ENCODE assay signal across 11 cellular contexts in genomic region chr12:131736807-131737484, GRCh38. TPM values are rescaled to one million over a fixed set of nuclear protein-coding genes. Genes with fewer than 3 reads are reported as not detected.
A peak's percentile ranks its signal among the peaks of the same experiment; 100 is the strongest.
DNase-seq lines count a peak whose midpoint lies in the region; ATAC-seq and TF ChIP-seq lines count a peak whose summit lies in the region.
"Had no signal": no experiment of that assay in that cellular context is flagged by ENCODE, and none has a peak within 500 bp of the region (broad histone marks: within the 10 kb centered on the region; RNA-seq: fewer than 3 reads in every experiment).

No MANE protein-coding gene starts in this region.

- H3K36me3 ChIP-seq in Panc1 (ENCODE audit: control insufficient read depth, insufficient read depth, low read length): peaks cover 10% of the 10 kb centered on the region

- no peak for TF ChIP-seq CTCF in Panc1 (IDR thresholded peaks at IDR 0.05)

- no peak overlapping the region for H3K4me3 Mint-ChIP-seq in activated CD4-positive, alpha-beta memory T cell treated with anti-CD3 and anti-CD28 coated beads, Interleukin-2, amount 10 ng/mL, durations not matched to agents 7 days and 5 days

- peaks cover 17% of the 10 kb centered on the region for H3K4me1 ChIP-seq in Panc1 (ENCODE audit: control insufficient read depth, insufficient read depth, low read length)

- CTCF ChIA-PET in Panc1 (lab: Charles Lee): no interaction called here
- CTCF ChIA-PET in activated CD4-positive, alpha-beta memory T cell treated with anti-CD3 and anti-CD28 coated beads, Interleukin-2, amount 10 ng/mL, durations not matched to agents 7 days and 5 days (lab: Charles Lee): no interaction called here

- no peaks in the 10 kb centered on the region for H3K4me1 Mint-ChIP-seq in activated CD4-positive, alpha-beta memory T cell treated with anti-CD3 and anti-CD28 coated beads, Interleukin-2, amount 10 ng/mL, durations not matched to agents 7 days and 5 days

- no peaks in the 10 kb centered on the region for H3K27me3 ChIP-seq in Panc1 (ENCODE audit: control insufficient read depth, insufficient read depth, low read length)
- H3K27me3 ChIP-seq: gastroesophageal sphincter had no signal

- POLR2A ChIA-PET in Panc1 (lab: Charles Lee): no interaction called here
- POLR2A ChIA-PET in activated CD4-positive, alpha-beta memory T cell treated with anti-CD3 and anti-CD28 coated beads, Interleukin-2, amount 10 ng/mL, durations not matched to agents 7 days and 5 days (lab: Charles Lee): no interaction called here

- intact Hi-C loops in Panc1 (cut with micrococcal nuclease; ENCODE audit: unreplicated experiment): no loop called here

- ATAC-seq in Panc1: peak; percentile 89
- no peak for ATAC-seq in GM18498 (IDR thresholded peaks at IDR 0.05; ENCODE audit: unreplicated experiment)
- ATAC-seq in HG03442 (IDR thresholded peaks at IDR 0.05; ENCODE audit: unreplicated experiment): no peak
- ATAC-seq in GM21423 (IDR thresholded peaks at IDR 0.05; ENCODE audit: unreplicated experiment): no peak
- ATAC-seq: gastroesophageal sphincter had no signal

- H3K27me3 Mint-ChIP-seq in activated CD4-positive, alpha-beta memory T cell treated with anti-CD3 and anti-CD28 coated beads, Interleukin-2, amount 10 ng/mL, durations not matched to agents 7 days and 5 days: no peaks in the 10 kb centered on the region

- in situ Hi-C loops in Panc1 (cut with HindIII; ENCODE audit: low pct_unique_long_range_greater_than_20kb, low sequenced_read_pairs): no loop called here

- no TSS peak for BruUV-seq in Panc1 (replicated peaks; lab: Mats Ljungman, UMichigan)

- H3K4me3 ChIP-seq in Panc1 (ENCODE audit: low read depth in 2 of 2, low read length in 2 of 2): peak overlapping the region; percentile 21 to 40
- H3K4me3 ChIP-seq: gastroesophageal sphincter had no signal

- no peaks in the 10 kb centered on the region for H3K9me3 ChIP-seq in Panc1 (ENCODE audit: control insufficient read depth, insufficient read depth, low read depth, low read length)
- H3K9me3 ChIP-seq: gastroesophageal sphincter had no signal

- H3K27ac Mint-ChIP-seq in activated CD4-positive, alpha-beta memory T cell treated with anti-CD3 and anti-CD28 coated beads, Interleukin-2, amount 10 ng/mL, durations not matched to agents 7 days and 5 days: no peak overlapping the region

- peaks cover 50% of the 10 kb centered on the region for H3K36me3 Mint-ChIP-seq in activated CD4-positive, alpha-beta memory T cell treated with anti-CD3 and anti-CD28 coated beads, Interleukin-2, amount 10 ng/mL, durations not matched to agents 7 days and 5 days (ENCODE audit: low read depth)

- peaks cover 3% of the 10 kb centered on the region for H3K9me3 Mint-ChIP-seq in activated CD4-positive, alpha-beta memory T cell treated with anti-CD3 and anti-CD28 coated beads, Interleukin-2, amount 10 ng/mL, durations not matched to agents 7 days and 5 days

- DNase-seq in EL (peak; percentile 74), Panc1 (ENCODE audit: low read depth, low spot score) (peak; percentile 62), epidermal melanocyte (ENCODE audit: insufficient read length, low spot score) (peak; percentile 23), myocyte (ENCODE audit: low read depth) (peak; percentile 31)
- DNase-seq in activated CD4-positive, alpha-beta memory T cell treated with anti-CD3 and anti-CD28 coated beads, Interleukin-2, amount 10 ng/mL, durations not matched to agents 7 days and 5 days: no peak
- DNase-seq: activated gamma-delta T cell, NCI-H187 had no signal

- peak overlapping the region; percentile 68 for H3K27ac ChIP-seq in Panc1 (ENCODE audit: low read length)

RNA-seq across cellular contexts. Expression of gene SFSWAP, which starts 26.1 kb away (rescaled TPM):
- total RNA-seq in Panc1 (2021; ENCODE audit: unreplicated experiment): 41.6 TPM
- polyA plus RNA-seq in Panc1 (2012; ENCODE audit: insufficient read length): 27.1 TPM
- 24.0 and 31.6 TPM in 2 replicates for total RNA-seq in myocyte
- 20.5 TPM for polyA plus RNA-seq in myocyte (2012)
- 10 to 100 TPM; 43.7 to 48.0 TPM for total RNA-seq in activated CD4-positive, alpha-beta memory T cell treated with anti-CD3 and anti-CD28 coated beads, Interleukin-2, amount 10 ng/mL, durations not matched to agents 7 days and 5 days
